In genomic region chr1:227885135-227885647, GRCh38 we compare ENCODE assay signal across 9 cellular contexts.
DNase-seq lines count a peak whose midpoint lies in the region; ATAC-seq and TF ChIP-seq lines count a peak whose summit lies in the region.
"Had no signal": no experiment of that assay in that cellular context is flagged by ENCODE, and none has a peak within 500 bp of the region (broad histone marks: within the 10 kb centered on the region; RNA-seq: fewer than 3 reads in every experiment).

No MANE protein-coding gene starts in this region.

- no peak overlapping the region for H3K4me3 ChIP-seq in lower lobe of right lung
- no peak overlapping the region for H3K4me3 ChIP-seq in uterus
- no peak overlapping the region for H3K4me3 ChIP-seq in GM23338

- TF ChIP-seq POLR2A in uterus (IDR thresholded peaks at IDR 0.05) = peak in 1 of 2 donors; percentile 5

- H2AFZ ChIP-seq in GM23338 = no peak overlapping the region

- intact Hi-C loops in Right ventricle myocardium inferior (cut with DNase I) = loop anchor here (10.0 kb wide), 1 partner anchor 100 kb away; no protein-coding TSS in a partner anchor
- intact Hi-C loops in left cardiac atrium (cut with DNase I) = no loop called here
- intact Hi-C loops in lower lobe of right lung (cut with DNase I) = no loop called here
- intact Hi-C loops in uterus (cut with DNase I; ENCODE audit: low total_unique reads) = no loop called here

- DNase-seq in Right ventricle myocardium inferior (ENCODE audit: missing footprints) (peak; percentile 67), left cardiac atrium (no peak), lower lobe of right lung (peak; percentile 46), uterus (peak in 1 of 2 donors; percentile 22), NCI-H1694 treated with DMSO at 0.1 percent for 48 hours (lab: John Stamatoyannopoulos, UW) (no peak), GM23338 (ENCODE audit: low spot score) (no peak)

- no peaks in the 10 kb centered on the region for H3K36me3 Mint-ChIP-seq in activated naive CD8-positive, alpha-beta T cell
- H3K36me3 Mint-ChIP-seq in GM23338 (ENCODE audit: low read depth) = peaks cover 2% of the 10 kb centered on the region; the same call in 1 of the 3 replicates

- H3K36me3 ChIP-seq in lower lobe of right lung = no peaks in the 10 kb centered on the region
- no peaks in the 10 kb centered on the region for H3K36me3 ChIP-seq in uterus
- no peaks in the 10 kb centered on the region for H3K36me3 ChIP-seq in GM23338 (ENCODE audit: insufficient read depth)

- peak overlapping the region; percentile 63 for H3K4me3 Mint-ChIP-seq in activated naive CD8-positive, alpha-beta T cell
- H3K4me3 Mint-ChIP-seq in GM23338 = no peak overlapping the region
- H3K4me3 Mint-ChIP-seq: H9 had no signal

- no peaks in the 10 kb centered on the region for H3K9me3 Mint-ChIP-seq in activated naive CD8-positive, alpha-beta T cell (ENCODE audit: low read depth)
- no peaks in the 10 kb centered on the region for H3K9me3 Mint-ChIP-seq in GM23338
- H3K9me3 Mint-ChIP-seq: H9 had no signal

- peaks cover 25% of the 10 kb centered on the region for H3K4me1 ChIP-seq in lower lobe of right lung
- peaks cover 14 to 19% of the 10 kb centered on the region in 2 donors for H3K4me1 ChIP-seq in uterus
- H3K4me1 ChIP-seq in GM23338 (ENCODE audit: insufficient read depth) = peaks cover 6% of the 10 kb centered on the region; the same call in 1 of the 2 replicates

- no peaks in the 10 kb centered on the region for H3K79me2 ChIP-seq in GM23338 (replicated peaks; ENCODE audit: insufficient read depth)

- no peak overlapping the region for H3K4me2 ChIP-seq in GM23338

- no peaks in the 10 kb centered on the region for H4K20me1 ChIP-seq in GM23338 (replicated peaks; ENCODE audit: insufficient read depth)

- H3K27me3 Mint-ChIP-seq in activated naive CD8-positive, alpha-beta T cell = no peaks in the 10 kb centered on the region
- peaks cover 10% of the 10 kb centered on the region for H3K27me3 Mint-ChIP-seq in GM23338 (ENCODE audit: insufficient read depth, low read depth, poor library complexity)

- H3K27me3 ChIP-seq in lower lobe of right lung (ENCODE audit: low read depth) (peaks cover 3% of the 10 kb centered on the region), uterus (no peaks in the 10 kb centered on the region), GM23338 (ENCODE audit: insufficient read depth) (no peaks in the 10 kb centered on the region)

- ATAC-seq in Right ventricle myocardium inferior (no peak), left cardiac atrium (no peak), lower lobe of right lung (no peak), GM23338 (no peak), HG02870 (IDR thresholded peaks at IDR 0.05; ENCODE audit: unreplicated experiment) (no peak)

- TF ChIP-seq CTCF in lower lobe of right lung (IDR thresholded peaks at IDR 0.05) = no peak
- TF ChIP-seq CTCF in uterus (IDR thresholded peaks at IDR 0.05) = no peak
- no peak for TF ChIP-seq CTCF in GM23338 (conservative IDR thresholded peaks at IDR 0.05; ENCODE audit: low read depth in 2 of 2)

- peaks cover 19% of the 10 kb centered on the region for H3K4me1 Mint-ChIP-seq in activated naive CD8-positive, alpha-beta T cell (ENCODE audit: low read depth)
- H3K4me1 Mint-ChIP-seq in GM23338 = peaks cover 8% of the 10 kb centered on the region

- H3K9me2 ChIP-seq in GM23338 (ENCODE audit: insufficient read depth) = no peaks in the 10 kb centered on the region

- H3K9me3 ChIP-seq in lower lobe of right lung (no peaks in the 10 kb centered on the region), uterus (no peaks in the 10 kb centered on the region)

- peak overlapping the region; percentile 66 for H3K27ac Mint-ChIP-seq in activated naive CD8-positive, alpha-beta T cell
- H3K27ac Mint-ChIP-seq in GM23338 = no peak overlapping the region
- H3K27ac Mint-ChIP-seq: H9 had no signal

- no peaks in the 10 kb centered on the region for H3F3A ChIP-seq in GM23338 (replicated peaks; ENCODE audit: low read depth)

- H3K27ac ChIP-seq in lower lobe of right lung (no peak overlapping the region), uterus (peak overlapping the region; percentile 86 to 93), GM23338 (ENCODE audit: low read depth) (no peak overlapping the region)

TF ChIP-seq in GM23338, 12 proteins besides CTCF, POLR2A, EP300 and RAD21:
- TF ChIP-seq POLR2AphosphoS5 (IDR thresholded peaks at IDR 0.05; ENCODE audit: low read depth) = no peak
- no peak for TF ChIP-seq STAT1 (IDR thresholded peaks at IDR 0.05; ENCODE audit: unreplicated experiment)

Comparison
In these comparisons a context has a peak if more than half of its experiments do, and no peak if none do; other contexts are left out.
1. DNase-seq: peak in Right ventricle myocardium inferior (single experiment) and lower lobe of right lung (single experiment); none in left cardiac atrium (single experiment), NCI-H1694 treated with DMSO at 0.1 percent for 48 hours (single experiment) and GM23338 (single experiment).
2. H3K27ac ChIP-seq: peak in uterus (2 of 2); none in lower lobe of right lung (single experiment) and GM23338 (single experiment).